Comparison of ENCODE assay signal across 18 cellular contexts in genomic region chr4:85409251-85409650, GRCh38.
"Had no signal": no experiment of that assay in that cellular context is flagged by ENCODE, and none has a peak within 500 bp of the region (broad histone marks: within the 10 kb centered on the region; RNA-seq: fewer than 3 reads in every experiment).

No MANE protein-coding gene starts in this region.

- H3K4me3 Mint-ChIP-seq: naive thymus-derived CD4-positive, alpha-beta T cell; stimulated activated effector memory CD8-positive, alpha-beta T cell treated with anti-CD3 and anti-CD28 coated beads, Interleukin-12 subunit alpha, Interleukin-12 subunit beta, amount 100 ng/mL, for 72 hours had no signal

- H3K27ac Mint-ChIP-seq: naive thymus-derived CD4-positive, alpha-beta T cell; stimulated activated effector memory CD8-positive, alpha-beta T cell treated with anti-CD3 and anti-CD28 coated beads, Interleukin-12 subunit alpha, Interleukin-12 subunit beta, amount 100 ng/mL, for 72 hours had no signal

- H3K36me3 Mint-ChIP-seq: naive thymus-derived CD4-positive, alpha-beta T cell; stimulated activated effector memory CD8-positive, alpha-beta T cell treated with anti-CD3 and anti-CD28 coated beads, Interleukin-12 subunit alpha, Interleukin-12 subunit beta, amount 100 ng/mL, for 72 hours had no signal

- H3K36me3 ChIP-seq: ovary had no signal

- H3K9me3 ChIP-seq: mucosa of descending colon, ovary had no signal

- H3K4me1 Mint-ChIP-seq: naive thymus-derived CD4-positive, alpha-beta T cell; stimulated activated effector memory CD8-positive, alpha-beta T cell treated with anti-CD3 and anti-CD28 coated beads, Interleukin-12 subunit alpha, Interleukin-12 subunit beta, amount 100 ng/mL, for 72 hours had no signal

- H3K4me3 ChIP-seq: dorsolateral prefrontal cortex, mucosa of descending colon, ovary had no signal

- H3K27me3 ChIP-seq: dorsolateral prefrontal cortex, ovary had no signal

- FAIRE-seq: bronchial epithelial cell, urothelium cell line had no signal

- ATAC-seq: activated CD4-positive, CD25-positive, alpha-beta regulatory T cell treated with anti-CD3 and anti-CD28 coated beads, Interleukin-2, amount 50 U/mL, for 24 hours; esophagus mucosa; mucosa of descending colon; naive thymus-derived CD4-positive, alpha-beta T cell; sciatic nerve; stimulated activated effector memory CD8-positive, alpha-beta T cell treated with anti-CD3 and anti-CD28 coated beads, Interleukin-12 subunit alpha, Interleukin-12 subunit beta, amount 100 ng/mL, for 72 hours had no signal

- H3K27ac ChIP-seq: dorsolateral prefrontal cortex, ovary had no signal

- H3K27me3 Mint-ChIP-seq: naive thymus-derived CD4-positive, alpha-beta T cell had no signal

- DNase-seq: activated CD4-positive, alpha-beta T cell treated with anti-CD3 and anti-CD28 coated beads, Interleukin-2, amount 50 U/mL, for 1 hour; activated CD8-positive, alpha-beta memory T cell treated with anti-CD3 and anti-CD28 coated beads for 24 hours; aorta; dorsolateral prefrontal cortex; foreskin fibroblast; glutamatergic neuron; mammary epithelial cell; mucosa of descending colon; naive thymus-derived CD4-positive, alpha-beta T cell; ovary; stimulated activated CD4-positive, alpha-beta T cell treated with anti-CD3 and anti-CD28 coated beads, Interleukin-12 subunit alpha, Interleukin-12 subunit beta, amount 100 ng/mL, for 4 hours; T-helper 9 cell had no signal
